Comparison of ENCODE assay signal across 17 cellular contexts in the genomic region with DNA sequence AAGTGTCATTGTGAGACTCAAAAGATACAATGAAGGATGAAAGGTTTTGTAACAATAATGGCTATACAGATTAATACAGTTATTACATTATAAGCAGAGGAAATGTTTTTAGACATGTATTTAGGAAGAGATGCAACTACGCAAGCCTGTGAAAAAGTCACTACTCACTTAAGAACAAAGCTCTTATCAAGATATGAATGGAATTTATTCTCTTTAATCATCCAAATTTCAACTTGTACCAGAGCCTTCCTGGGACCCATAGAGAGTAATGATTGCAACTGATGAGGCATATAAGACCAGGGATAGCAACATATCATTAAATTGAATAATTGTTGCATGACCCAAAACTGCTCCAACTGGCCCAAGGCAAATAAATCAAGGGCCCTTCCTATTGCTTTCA. TPM values are rescaled to one million over a fixed set of nuclear protein-coding genes. Genes with fewer than 3 reads are reported as not detected.
DNase-seq lines count a peak whose midpoint lies in the region; ATAC-seq and TF ChIP-seq lines count a peak whose summit lies in the region.
"Had no signal": no experiment of that assay in that cellular context is flagged by ENCODE, and none has a peak within 500 bp of the region (broad histone marks: within the 10 kb centered on the region; RNA-seq: fewer than 3 reads in every experiment).

No MANE protein-coding gene starts in this region.

- intact Hi-C loops in transverse colon (cut with DNase I; ENCODE audit: low total_unique reads) = no loop called here

- no peak for TF ChIP-seq CTCF in transverse colon (IDR thresholded peaks at IDR 0.05)

- peak overlapping the region; percentile 49 for H3K27ac ChIP-seq in cingulate gyrus (ENCODE audit: low read depth, low read length)
- peak overlapping the region; percentile 99 for H3K27ac ChIP-seq in mesodermal cell (ENCODE audit: low read depth, low read length, severe bottlenecking)
- peak overlapping the region; percentile 10 to 53 (median 48) for H3K27ac ChIP-seq in transverse colon

- no peak for TF ChIP-seq EP300 in transverse colon (IDR thresholded peaks at IDR 0.05; ENCODE audit: low read depth)

- no peak for ATAC-seq in GM19324 (IDR thresholded peaks at IDR 0.05; ENCODE audit: low FRiP score, unreplicated experiment)
- no peak for ATAC-seq in GM21390 (IDR thresholded peaks at IDR 0.05; ENCODE audit: unreplicated experiment)
- ATAC-seq: stimulated activated naive CD8-positive, alpha-beta T cell treated with anti-CD3 and anti-CD28 coated beads, Interleukin-15, Interleukin-2, amounts not matched to agents 100 U/mL and 50 U/mL, for 24 hours had no signal

- DNase-seq in NCI-H226 = peak; percentile 66
- no peak for DNase-seq in transverse colon
- DNase-seq in NOMO-1 (lab: John Stamatoyannopoulos, UW; ENCODE audit: unreplicated experiment in 2 of 2) = no peak
- DNase-seq: activated T-cell treated with anti-CD3 and anti-CD28 coated beads, Interleukin-2, amount 50 U/mL, for 1 hour; BE2C; central memory CD4-positive, alpha-beta T cell; DMS153; glutamatergic neuron; midbrain; NCI-H187 treated with DMSO at 0.1 percent for 48 hours; stimulated activated CD4-positive, alpha-beta T cell treated with anti-CD3 and anti-CD28 coated beads, Interleukin-12 subunit alpha, Interleukin-12 subunit beta, amount 100 ng/mL, for 4 hours; stimulated activated naive CD8-positive, alpha-beta T cell treated with anti-CD3 and anti-CD28 coated beads, Interleukin-15, Interleukin-2, amounts not matched to agents 100 U/mL and 50 U/mL, for 24 hours had no signal

- TF ChIP-seq POLR2A in transverse colon (IDR thresholded peaks at IDR 0.05) = no peak

- in situ Hi-C loops in transverse colon (cut with MboI; ENCODE audit: low pct_ligation_motif_present in 1 of 4, low pct_unique_long_range_greater_than_20kb in 1 of 4, low sequenced_read_pairs in 3 of 4) = no loop called here

- H3K4me1 ChIP-seq in mesodermal cell (ENCODE audit: control insufficient read depth, insufficient read depth, low read length, poor library complexity, severe bottlenecking) (peaks cover 30% of the 10 kb centered on the region), transverse colon (peaks cover 5 to 14% (median 7%) of the 10 kb centered on the region in 4 donors)
- H3K4me1 ChIP-seq: BE2C, pancreas had no signal

- H3K27me3 ChIP-seq in transverse colon = no peaks in the 10 kb centered on the region
- H3K27me3 ChIP-seq: BE2C, pancreas had no signal

- WGBS in mesodermal cell (ENCODE audit: insufficient coverage in 2 of 2), 2 experiments = no CpG with 5 or more reads among the region's 1 CpG
- 36 to 42% methylated on average over 1 of the region's 1 CpG for WGBS in transverse colon (ENCODE audit: low coverage in 1 of 2), 2 donors

- H3K4me3 ChIP-seq in mesodermal cell (ENCODE audit: extremely low read depth, insufficient read depth, low read length, poor library complexity, severe bottlenecking) (no peak overlapping the region), transverse colon (no peak overlapping the region)
- H3K4me3 ChIP-seq: pancreas had no signal

- no peaks in the 10 kb centered on the region for H3K9me3 ChIP-seq in mesodermal cell (ENCODE audit: control insufficient read depth, low read length)
- no peaks in the 10 kb centered on the region for H3K9me3 ChIP-seq in transverse colon
- H3K9me3 ChIP-seq: BE2C, pancreas had no signal

- H3K36me3 ChIP-seq in mesodermal cell (ENCODE audit: control insufficient read depth, insufficient read depth, low read length) (no peaks in the 10 kb centered on the region), transverse colon (no peaks in the 10 kb centered on the region)
- H3K36me3 ChIP-seq: BE2C, pancreas had no signal

RNA-seq across cellular contexts. Expression of gene P3H2, which starts 43.1 kb away (rescaled TPM):
- 55.0 TPM for polyA plus RNA-seq in mesodermal cell (2013, experiment 1 of 2)
- polyA plus RNA-seq in mesodermal cell (2013, experiment 2 of 2) = 45.4 TPM
- total RNA-seq in transverse colon = 100 to 1,000 TPM in 1 of 4 donors, 10 to 100 TPM in 3; 26.6 to 153 (median 54.3) TPM

Comparison
In these comparisons a context has a peak if more than half of its experiments do, and no peak if none do; other contexts are left out.
1. H3K27ac ChIP-seq: peak in every context shown above with its lines; median percentile 99 in mesodermal cell; 49 in cingulate gyrus; 48 in transverse colon.